ENCODE assay signal across 8 cellular contexts in genomic region chrX:137031517-137032377, GRCh38. TPM values are rescaled to one million over a fixed set of nuclear protein-coding genes. Genes with fewer than 3 reads are reported as not detected.
DNase-seq lines count a peak whose midpoint lies in the region; ATAC-seq, FAIRE-seq and TF ChIP-seq lines count a peak whose summit lies in the region.

No MANE protein-coding gene starts in this region.

- no peak overlapping the region for H3K4me2 ChIP-seq in HepG2 (ENCODE audit: low read depth, low read length)

- 4% methylated on average over 52 of the region's 52 CpGs for WGBS in liver
- 76% methylated on average over 26 of the region's 52 CpGs for WGBS in HepG2 (ENCODE audit: low lambda C conversion rate)

- BruUV-seq in HepG2 (replicated peaks; lab: Mats Ljungman, UMichigan) = no TSS peak

- DNase-seq in HepG2 (ENCODE audit: low spot score) (no peak), NCI-H524 (lab: John Stamatoyannopoulos, UW) (peak; percentile 66 to 84), left ventricle myocardium superior (peak; percentile 29), gastrocnemius medialis (no peak), NCI-H187 treated with DMSO at 0.1 percent for 48 hours (lab: John Stamatoyannopoulos, UW) (no peak)
- peak; percentile 51 for DNase-seq in activated naive CD4-positive, alpha-beta T cell treated with anti-CD3 and anti-CD28 coated beads, Interleukin-2, amount 50 U/mL, for 16 hours

- no peak overlapping the region for H2AFZ ChIP-seq in HepG2 (ENCODE audit: low read length)

- no peak for TF ChIP-seq RAD21 in liver (IDR thresholded peaks at IDR 0.05)
- TF ChIP-seq RAD21 in HepG2 (CRISPR knock-in tag; IDR thresholded peaks at IDR 0.05) = no peak

- TF ChIP-seq CTCF in liver (IDR thresholded peaks at IDR 0.05; ENCODE audit: low read depth, low read length, missing input control) (no peak), HepG2 (CRISPR knock-in tag; IDR thresholded peaks at IDR 0.05) (no peak), gastrocnemius medialis (IDR thresholded peaks at IDR 0.05 in 4 of 5, conservative IDR thresholded peaks at IDR 0.05 in 1 of 5) (no peak)

- in situ Hi-C loops in HepG2 (cut with HindIII; ENCODE audit: extremely low pct_ligation_motif_present, low pct_unique_long_range_greater_than_20kb) = no loop called here
- in situ Hi-C loops in gastrocnemius medialis (cut with MboI; ENCODE audit: low sequenced_read_pairs in 4 of 4) = no loop called here

- H3K4me3 ChIP-seq in liver (ENCODE audit: low read depth in 1 of 3, low read length in 3 of 3) = peak overlapping the region; percentile 38 to 63 (median 54)
- H3K4me3 ChIP-seq in HepG2 (replicated peaks in 1 of 3; ENCODE audit: insufficient read depth in 1 of 3, low read depth in 2 of 3, low read length in 3 of 3) = no peak overlapping the region
- peak overlapping the region; percentile 24 to 49 (median 42) for H3K4me3 ChIP-seq in gastrocnemius medialis

- intact Hi-C loops in HepG2 (cut with micrococcal nuclease; ENCODE audit: unreplicated experiment) (no loop called here), left ventricle myocardium superior (cut with micrococcal nuclease) (no loop called here), gastrocnemius medialis (cut with DNase I; ENCODE audit: low total_unique reads) (no loop called here)

- CTCF ChIA-PET in HepG2 (lab: Yijun Ruan, JAX; ENCODE audit: low intra/inter-chr PET ratio, low total read pairs) = no interaction called here

- no peaks in the 10 kb centered on the region for H4K20me1 ChIP-seq in HepG2 (ENCODE audit: insufficient read depth, low read length)

- H3K79me2 ChIP-seq in HepG2 (ENCODE audit: insufficient read depth, low read length) = no peaks in the 10 kb centered on the region

- peaks cover 9 to 31% (median 18%) of the 10 kb centered on the region in 4 donors for H3K4me1 ChIP-seq in liver (ENCODE audit: control insufficient read depth in 4 of 4, insufficient read depth in 4 of 4, low read length in 3 of 4)
- no peaks in the 10 kb centered on the region for H3K4me1 ChIP-seq in HepG2 (ENCODE audit: insufficient read depth, low read length)
- peaks cover 0 to 4% of the 10 kb centered on the region in 2 donors for H3K4me1 ChIP-seq in gastrocnemius medialis

- TF ChIP-seq POLR2A in HepG2 (IDR thresholded peaks at IDR 0.05; ENCODE audit: insufficient read depth in 1 of 2, low read depth in 2 of 2, low read length in 2 of 2) = no peak
- no peak for TF ChIP-seq POLR2A in gastrocnemius medialis (IDR thresholded peaks at IDR 0.05)

- no peak overlapping the region for H3K27ac ChIP-seq in liver (ENCODE audit: low read depth in 1 of 2, low read length in 2 of 2)
- H3K27ac ChIP-seq in HepG2 (ENCODE audit: extremely low read length, insufficient read depth, low read length) = no peak overlapping the region
- H3K27ac ChIP-seq in gastrocnemius medialis = no peak overlapping the region

- H3K9me3 ChIP-seq in liver (ENCODE audit: control insufficient read depth in 4 of 4, low read length in 3 of 4) = peaks cover 0 to 8% (median 0%) of the 10 kb centered on the region in 4 donors
- H3K9me3 ChIP-seq in HepG2 (ENCODE audit: low read length) = no peaks in the 10 kb centered on the region
- no peaks in the 10 kb centered on the region for H3K9me3 ChIP-seq in gastrocnemius medialis

- ATAC-seq in HepG2 (no peak), HG02885 (IDR thresholded peaks at IDR 0.05; ENCODE audit: poor library complexity, unreplicated experiment) (peak; percentile 84), left ventricle myocardium superior (peak; percentile 46), gastrocnemius medialis (no peak)

- H3K27me3 ChIP-seq in liver (ENCODE audit: control insufficient read depth in 4 of 4, insufficient read depth in 4 of 4, low read length in 3 of 4) (peaks cover 0 to 10% (median 4%) of the 10 kb centered on the region in 4 donors), HepG2 (ENCODE audit: control insufficient read depth in 1 of 2, insufficient read depth in 2 of 2, low read length in 2 of 2) (no peaks in the 10 kb centered on the region; a peak in 1 of 5 replicates), gastrocnemius medialis (peaks cover 16 to 37% (median 24%) of the 10 kb centered on the region in 3 donors)

- H3K9ac ChIP-seq in liver (ENCODE audit: low read depth in 1 of 2, low read length in 2 of 2) (no peak overlapping the region), HepG2 (ENCODE audit: insufficient read depth, low read depth, low read length) (no peak overlapping the region)

- no peaks in the 10 kb centered on the region for H3K36me3 ChIP-seq in liver (ENCODE audit: control insufficient read depth in 4 of 4, insufficient read depth in 3 of 4, low read depth in 1 of 4, low read length in 3 of 4)
- H3K36me3 ChIP-seq in HepG2 (replicated peaks in 1 of 2; ENCODE audit: control insufficient read depth in 1 of 2, insufficient read depth in 2 of 2, low read length in 2 of 2) = no peaks in the 10 kb centered on the region
- no peaks in the 10 kb centered on the region for H3K36me3 ChIP-seq in gastrocnemius medialis

- TF ChIP-seq EP300 in HepG2 (IDR thresholded peaks at IDR 0.05; ENCODE audit: low read depth in 2 of 2, low read length in 2 of 2) (no peak), HepG2 (CRISPR knock-in tag; IDR thresholded peaks at IDR 0.05; ENCODE audit: borderline replicate concordance) (no peak)

- POLR2A ChIA-PET in HepG2 (lab: Yijun Ruan, JAX) = no interaction called here

- FAIRE-seq in HepG2 (lab: Jason Lieb, UNC) = no peak

TF ChIP-seq in liver, 16 proteins besides CTCF, POLR2A, EP300 and RAD21 (continues in another document):
- TF ChIP-seq NR2F2 (IDR thresholded peaks at IDR 0.05) = no peak
- TF ChIP-seq ZBTB33 (IDR thresholded peaks at IDR 0.05) = no peak

TF ChIP-seq in HepG2, 621 proteins besides CTCF, POLR2A, EP300 and RAD21 (continues in another document):
- TF ChIP-seq KLF16 (CRISPR knock-in tag; IDR thresholded peaks at IDR 0.05) (no peak), SMARCC2 (IDR thresholded peaks at IDR 0.05) (no peak), ZBTB7A (CRISPR knock-in tag; IDR thresholded peaks at IDR 0.05) (no peak), ZNF883 (CRISPR knock-in tag; IDR thresholded peaks at IDR 0.05; ENCODE audit: not compliant biosample characterization) (no peak), FOXP1 (IDR thresholded peaks at IDR 0.05) (no peak), FOXP1 (CRISPR knock-in tag; IDR thresholded peaks at IDR 0.05) (no peak), ZNF431 (CRISPR knock-in tag; IDR thresholded peaks at IDR 0.05; ENCODE audit: borderline replicate concordance, low read depth) (no peak), SP2 (CRISPR knock-in tag; IDR thresholded peaks at IDR 0.05) (no peak), ZNF704 (CRISPR knock-in tag; IDR thresholded peaks at IDR 0.05; ENCODE audit: borderline replicate concordance) (no peak), TMF1 (CRISPR knock-in tag; IDR thresholded peaks at IDR 0.05; ENCODE audit: low read depth) (no peak), SRY (CRISPR knock-in tag; IDR thresholded peaks at IDR 0.05) (no peak)
- TF ChIP-seq, protein P1, sequence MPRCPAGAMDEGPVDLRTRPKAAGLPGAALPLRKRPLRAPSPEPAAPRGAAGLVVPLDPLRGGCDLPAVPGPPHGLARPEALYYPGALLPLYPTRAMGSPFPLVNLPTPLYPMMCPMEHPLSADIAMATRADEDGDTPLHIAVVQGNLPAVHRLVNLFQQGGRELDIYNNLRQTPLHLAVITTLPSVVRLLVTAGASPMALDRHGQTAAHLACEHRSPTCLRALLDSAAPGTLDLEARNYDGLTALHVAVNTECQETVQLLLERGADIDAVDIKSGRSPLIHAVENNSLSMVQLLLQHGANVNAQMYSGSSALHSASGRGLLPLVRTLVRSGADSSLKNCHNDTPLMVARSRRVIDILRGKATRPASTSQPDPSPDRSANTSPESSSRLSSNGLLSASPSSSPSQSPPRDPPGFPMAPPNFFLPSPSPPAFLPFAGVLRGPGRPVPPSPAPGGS (CRISPR knock-in tag; IDR thresholded peaks at IDR 0.05) = no peak

RNA-seq across cellular contexts. Expression of gene GPR101, which starts 2.0 kb away (rescaled TPM):
- total RNA-seq in liver (not detected), HepG2 (2016; rRNA removed; fragmentation: Illumina TruSeq; extraction: Trizol) (not detected in 2 replicates), left ventricle myocardium superior (not detected), gastrocnemius medialis (not detected)
- polyA plus RNA-seq in liver (not detected), HepG2 (2011; rRNA removed) (not detected in 2 replicates)
- not detected in 2 replicates for total RNA-seq in HepG2 (2016; cell fraction: cytosol; rRNA removed; fragmentation: Illumina TruSeq; extraction: Trizol; ENCODE audit: low read depth)
- not detected in 2 replicates for total RNA-seq in HepG2 (2016; cell fraction: insoluble cytoplasmic fraction; rRNA removed; fragmentation: Illumina TruSeq; extraction: Trizol)
- not detected in 2 replicates for total RNA-seq in HepG2 (2016; cell fraction: membrane; rRNA removed; fragmentation: Illumina TruSeq; extraction: Trizol)
- total RNA-seq in HepG2 (2016; cell fraction: nucleus; rRNA removed; fragmentation: Illumina TruSeq; extraction: Trizol) = not detected in 2 replicates
- not detected in 2 replicates for polyA plus RNA-seq in HepG2 (2011; cell fraction: cytosol; rRNA removed)
- polyA plus RNA-seq in HepG2 (2011; cell fraction: nucleus; rRNA removed) = not detected in 2 replicates
- polyA plus RNA-seq in HepG2 (2012) = not detected in 2 replicates
- polyA plus RNA-seq in HepG2 (2016; cell fraction: cytosol; fragmentation: Illumina TruSeq; extraction: Trizol; ENCODE audit: low read depth) = not detected in 2 replicates
- polyA plus RNA-seq in HepG2 (2016; cell fraction: insoluble cytoplasmic fraction; fragmentation: Illumina TruSeq; extraction: Trizol; ENCODE audit: low read depth) = not detected in 2 replicates
- polyA plus RNA-seq in HepG2 (2016; cell fraction: membrane; fragmentation: Illumina TruSeq; extraction: Trizol; ENCODE audit: low read depth) = not detected in 2 replicates
- not detected in 2 replicates for polyA plus RNA-seq in HepG2 (2016; cell fraction: nucleus; fragmentation: Illumina TruSeq; extraction: Trizol; ENCODE audit: insufficient read depth, low read depth)
- not detected in 2 replicates for polyA minus RNA-seq in HepG2 (2011; rRNA and poly(A)+ RNA removed; ENCODE audit: low replicate concordance)
- not detected in 2 replicates for polyA minus RNA-seq in HepG2 (2011; cell fraction: cytosol; rRNA and poly(A)+ RNA removed)
- not detected in 2 replicates for polyA minus RNA-seq in HepG2 (2011; cell fraction: nucleus; rRNA and poly(A)+ RNA removed)

Comparison
In these comparisons a context has a peak if more than half of its experiments do, and no peak if none do; other contexts are left out.
1. H3K4me3 ChIP-seq: peak in liver (3 of 3) and gastrocnemius medialis (4 of 4); none in HepG2 (0 of 3).
2. ATAC-seq: peak in HG02885 (single experiment) and left ventricle myocardium superior (single experiment); none in HepG2 (single experiment) and gastrocnemius medialis (0 of 2).
3. DNase-seq: peak in NCI-H524 (2 of 2), activated naive CD4-positive, alpha-beta T cell treated with anti-CD3 and anti-CD28 coated beads, Interleukin-2, amount 50 U/mL, for 16 hours (single experiment) and left ventricle myocardium superior (single experiment); none in HepG2 (single experiment), gastrocnemius medialis (0 of 2) and NCI-H187 treated with DMSO at 0.1 percent for 48 hours (single experiment).